Comparison of ENCODE assay signal across 1 cellular context in the genomic region with DNA sequence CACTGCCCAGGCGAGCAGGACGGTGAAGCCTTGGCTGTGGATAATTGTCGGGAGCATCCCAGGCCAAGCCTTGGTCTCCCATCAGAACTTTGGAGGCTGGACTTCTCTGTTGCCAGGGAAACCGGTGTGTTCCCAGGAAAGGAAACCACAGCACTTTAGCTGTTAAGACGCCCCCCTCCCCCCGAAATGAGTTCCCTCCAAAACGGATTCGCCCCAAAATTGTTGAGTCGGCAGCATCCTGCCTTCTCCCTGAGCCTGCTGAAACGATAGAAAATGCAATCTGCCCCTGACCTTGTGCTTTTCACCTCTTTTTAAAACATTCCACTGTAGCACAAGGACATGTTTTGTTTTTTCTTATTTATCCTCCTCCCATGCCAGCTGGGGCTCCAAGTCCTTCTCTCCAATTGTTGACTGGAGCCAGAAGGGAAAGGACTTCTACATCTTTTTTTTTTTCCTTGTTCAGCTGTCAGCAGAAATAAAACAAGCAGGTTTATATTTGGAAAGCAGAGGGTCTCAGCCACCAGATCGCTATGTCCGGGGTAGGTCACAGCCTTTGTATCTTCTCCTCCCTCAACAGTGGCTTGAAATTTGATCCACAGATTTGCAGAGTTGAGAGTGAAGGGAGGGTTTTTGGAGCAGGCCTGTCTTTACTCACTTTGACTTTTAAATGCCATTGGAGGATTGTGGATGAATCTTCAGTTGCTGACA.
TF ChIP-seq lines count a peak whose summit lies in the region.

No MANE protein-coding gene starts in this region.

TF ChIP-seq in SK-N-SH, 30 proteins besides CTCF, POLR2A, EP300 and RAD21 (continued from another document):
- TF ChIP-seq, protein P1, sequence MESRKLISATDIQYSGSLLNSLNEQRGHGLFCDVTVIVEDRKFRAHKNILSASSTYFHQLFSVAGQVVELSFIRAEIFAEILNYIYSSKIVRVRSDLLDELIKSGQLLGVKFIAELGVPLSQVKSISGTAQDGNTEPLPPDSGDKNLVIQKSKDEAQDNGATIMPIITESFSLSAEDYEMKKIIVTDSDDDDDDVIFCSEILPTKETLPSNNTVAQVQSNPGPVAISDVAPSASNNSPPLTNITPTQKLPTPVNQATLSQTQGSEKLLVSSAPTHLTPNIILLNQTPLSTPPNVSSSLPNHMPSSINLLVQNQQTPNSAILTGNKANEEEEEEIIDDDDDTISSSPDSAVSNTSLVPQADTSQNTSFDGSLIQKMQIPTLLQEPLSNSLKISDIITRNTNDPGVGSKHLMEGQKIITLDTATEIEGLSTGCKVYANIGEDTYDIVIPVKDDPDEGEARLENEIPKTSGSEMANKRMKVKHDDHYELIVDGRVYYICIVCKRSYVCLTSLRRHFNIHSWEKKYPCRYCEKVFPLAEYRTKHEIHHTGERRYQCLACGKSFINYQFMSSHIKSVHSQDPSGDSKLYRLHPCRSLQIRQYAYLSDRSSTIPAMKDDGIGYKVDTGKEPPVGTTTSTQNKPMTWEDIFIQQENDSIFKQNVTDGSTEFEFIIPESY (IDR thresholded peaks at IDR 0.05; ENCODE audit: borderline replicate concordance, low read depth), result no peak
- 0 out of 2 replicates have a peak, but pooled peaks have one; percentile 22 for TF ChIP-seq RFX5 (IDR thresholded peaks at IDR 0.05; ENCODE audit: low read length)
- TF ChIP-seq RCOR1 (IDR thresholded peaks at IDR 0.05; ENCODE audit: low read length), result no peak
- TF ChIP-seq FOXM1 (IDR thresholded peaks at IDR 0.05; ENCODE audit: low read depth), result no peak
- TF ChIP-seq, protein P2, sequence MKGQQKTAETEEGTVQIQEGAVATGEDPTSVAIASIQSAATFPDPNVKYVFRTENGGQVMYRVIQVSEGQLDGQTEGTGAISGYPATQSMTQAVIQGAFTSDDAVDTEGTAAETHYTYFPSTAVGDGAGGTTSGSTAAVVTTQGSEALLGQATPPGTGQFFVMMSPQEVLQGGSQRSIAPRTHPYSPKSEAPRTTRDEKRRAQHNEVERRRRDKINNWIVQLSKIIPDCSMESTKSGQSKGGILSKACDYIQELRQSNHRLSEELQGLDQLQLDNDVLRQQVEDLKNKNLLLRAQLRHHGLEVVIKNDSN (IDR thresholded peaks at IDR 0.05; ENCODE audit: borderline replicate concordance, low read depth), result no peak
- TF ChIP-seq MEF2A (IDR thresholded peaks at IDR 0.05; ENCODE audit: borderline replicate concordance, low read depth), result no peak
- peak; percentile 90 for TF ChIP-seq TCF12 (IDR thresholded peaks at IDR 0.05)
- TF ChIP-seq MXI1 (IDR thresholded peaks at IDR 0.05; ENCODE audit: low read depth, low read length), result no peak
- TF ChIP-seq POLR2AphosphoS5 (IDR thresholded peaks at IDR 0.05; ENCODE audit: low read depth, low read length), result no peak
- TF ChIP-seq CHD2 (IDR thresholded peaks at IDR 0.05; ENCODE audit: low read length, partially characterized antibody), result no peak
- TF ChIP-seq, protein P3, sequence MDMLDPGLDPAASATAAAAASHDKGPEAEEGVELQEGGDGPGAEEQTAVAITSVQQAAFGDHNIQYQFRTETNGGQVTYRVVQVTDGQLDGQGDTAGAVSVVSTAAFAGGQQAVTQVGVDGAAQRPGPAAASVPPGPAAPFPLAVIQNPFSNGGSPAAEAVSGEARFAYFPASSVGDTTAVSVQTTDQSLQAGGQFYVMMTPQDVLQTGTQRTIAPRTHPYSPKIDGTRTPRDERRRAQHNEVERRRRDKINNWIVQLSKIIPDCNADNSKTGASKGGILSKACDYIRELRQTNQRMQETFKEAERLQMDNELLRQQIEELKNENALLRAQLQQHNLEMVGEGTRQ (IDR thresholded peaks at IDR 0.05; ENCODE audit: borderline replicate concordance, low read depth, low read length), result no peak
- no peak for TF ChIP-seq FOSL2 (IDR thresholded peaks at IDR 0.05; ENCODE audit: borderline replicate concordance, low read depth)
- no peak for TF ChIP-seq EZH2phosphoT487 (IDR thresholded peaks at IDR 0.05; ENCODE audit: borderline replicate concordance, low read depth)
- TF ChIP-seq NFIC (IDR thresholded peaks at IDR 0.05; ENCODE audit: borderline replicate concordance), result 0 out of 2 replicates have a peak, but pooled peaks have one; percentile 10
- no peak for TF ChIP-seq FOXJ3 (CRISPR knock-in tag; IDR thresholded peaks at IDR 0.05)
- no peak for TF ChIP-seq RXRA (IDR thresholded peaks at IDR 0.05; ENCODE audit: borderline replicate concordance, low read depth)
- TF ChIP-seq, protein P4, sequence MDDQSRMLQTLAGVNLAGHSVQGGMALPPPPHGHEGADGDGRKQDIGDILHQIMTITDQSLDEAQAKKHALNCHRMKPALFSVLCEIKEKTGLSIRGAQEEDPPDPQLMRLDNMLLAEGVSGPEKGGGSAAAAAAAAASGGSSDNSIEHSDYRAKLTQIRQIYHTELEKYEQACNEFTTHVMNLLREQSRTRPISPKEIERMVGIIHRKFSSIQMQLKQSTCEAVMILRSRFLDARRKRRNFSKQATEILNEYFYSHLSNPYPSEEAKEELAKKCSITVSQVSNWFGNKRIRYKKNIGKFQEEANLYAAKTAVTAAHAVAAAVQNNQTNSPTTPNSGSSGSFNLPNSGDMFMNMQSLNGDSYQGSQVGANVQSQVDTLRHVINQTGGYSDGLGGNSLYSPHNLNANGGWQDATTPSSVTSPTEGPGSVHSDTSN (IDR thresholded peaks at IDR 0.05), result peak; percentile 77
- TF ChIP-seq GABPA (IDR thresholded peaks at IDR 0.05; ENCODE audit: low read depth), result no peak
- TF ChIP-seq ELF1 (IDR thresholded peaks at IDR 0.05), result no peak
- TF ChIP-seq, protein P5, sequence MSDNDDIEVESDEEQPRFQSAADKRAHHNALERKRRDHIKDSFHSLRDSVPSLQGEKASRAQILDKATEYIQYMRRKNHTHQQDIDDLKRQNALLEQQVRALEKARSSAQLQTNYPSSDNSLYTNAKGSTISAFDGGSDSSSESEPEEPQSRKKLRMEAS (IDR thresholded peaks at IDR 0.05; ENCODE audit: low read depth), result no peak
- TF ChIP-seq, protein P6, sequence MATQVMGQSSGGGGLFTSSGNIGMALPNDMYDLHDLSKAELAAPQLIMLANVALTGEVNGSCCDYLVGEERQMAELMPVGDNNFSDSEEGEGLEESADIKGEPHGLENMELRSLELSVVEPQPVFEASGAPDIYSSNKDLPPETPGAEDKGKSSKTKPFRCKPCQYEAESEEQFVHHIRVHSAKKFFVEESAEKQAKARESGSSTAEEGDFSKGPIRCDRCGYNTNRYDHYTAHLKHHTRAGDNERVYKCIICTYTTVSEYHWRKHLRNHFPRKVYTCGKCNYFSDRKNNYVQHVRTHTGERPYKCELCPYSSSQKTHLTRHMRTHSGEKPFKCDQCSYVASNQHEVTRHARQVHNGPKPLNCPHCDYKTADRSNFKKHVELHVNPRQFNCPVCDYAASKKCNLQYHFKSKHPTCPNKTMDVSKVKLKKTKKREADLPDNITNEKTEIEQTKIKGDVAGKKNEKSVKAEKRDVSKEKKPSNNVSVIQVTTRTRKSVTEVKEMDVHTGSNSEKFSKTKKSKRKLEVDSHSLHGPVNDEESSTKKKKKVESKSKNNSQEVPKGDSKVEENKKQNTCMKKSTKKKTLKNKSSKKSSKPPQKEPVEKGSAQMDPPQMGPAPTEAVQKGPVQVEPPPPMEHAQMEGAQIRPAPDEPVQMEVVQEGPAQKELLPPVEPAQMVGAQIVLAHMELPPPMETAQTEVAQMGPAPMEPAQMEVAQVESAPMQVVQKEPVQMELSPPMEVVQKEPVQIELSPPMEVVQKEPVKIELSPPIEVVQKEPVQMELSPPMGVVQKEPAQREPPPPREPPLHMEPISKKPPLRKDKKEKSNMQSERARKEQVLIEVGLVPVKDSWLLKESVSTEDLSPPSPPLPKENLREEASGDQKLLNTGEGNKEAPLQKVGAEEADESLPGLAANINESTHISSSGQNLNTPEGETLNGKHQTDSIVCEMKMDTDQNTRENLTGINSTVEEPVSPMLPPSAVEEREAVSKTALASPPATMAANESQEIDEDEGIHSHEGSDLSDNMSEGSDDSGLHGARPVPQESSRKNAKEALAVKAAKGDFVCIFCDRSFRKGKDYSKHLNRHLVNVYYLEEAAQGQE (IDR thresholded peaks at IDR 0.05; ENCODE audit: low read depth, low read length), result no peak
- TF ChIP-seq JUND (IDR thresholded peaks at IDR 0.05), result no peak
- TF ChIP-seq, protein P7, sequence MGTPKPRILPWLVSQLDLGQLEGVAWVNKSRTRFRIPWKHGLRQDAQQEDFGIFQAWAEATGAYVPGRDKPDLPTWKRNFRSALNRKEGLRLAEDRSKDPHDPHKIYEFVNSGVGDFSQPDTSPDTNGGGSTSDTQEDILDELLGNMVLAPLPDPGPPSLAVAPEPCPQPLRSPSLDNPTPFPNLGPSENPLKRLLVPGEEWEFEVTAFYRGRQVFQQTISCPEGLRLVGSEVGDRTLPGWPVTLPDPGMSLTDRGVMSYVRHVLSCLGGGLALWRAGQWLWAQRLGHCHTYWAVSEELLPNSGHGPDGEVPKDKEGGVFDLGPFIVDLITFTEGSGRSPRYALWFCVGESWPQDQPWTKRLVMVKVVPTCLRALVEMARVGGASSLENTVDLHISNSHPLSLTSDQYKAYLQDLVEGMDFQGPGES (IDR thresholded peaks at IDR 0.05; ENCODE audit: low read depth, low read length), result no peak
